In the genomic region with DNA sequence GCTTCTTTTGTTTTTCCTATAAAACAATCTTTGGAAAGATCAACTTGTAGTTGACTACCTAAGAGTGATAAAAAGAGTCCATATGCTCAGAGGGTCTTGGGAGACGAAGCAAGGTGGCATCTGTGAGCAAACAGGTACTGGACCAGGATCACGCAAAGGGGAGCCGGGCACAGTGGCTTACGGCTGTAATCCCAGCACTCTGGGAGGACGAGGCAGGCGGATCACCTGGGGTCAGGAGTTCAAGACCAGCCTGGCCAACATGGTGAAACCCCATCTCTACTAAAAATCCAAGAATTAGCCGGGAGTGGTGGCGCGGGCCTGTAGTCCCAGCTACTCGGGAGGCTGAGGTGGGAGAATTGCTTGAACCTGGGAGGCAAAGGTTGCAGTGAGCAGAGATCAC, we compare ENCODE assay signal across 9 cellular contexts. TPM values are rescaled to one million over a fixed set of nuclear protein-coding genes. Genes with fewer than 3 reads are reported as not detected.
A peak's percentile ranks its signal among the peaks of the same experiment; 100 is the strongest.
DNase-seq lines count a peak whose midpoint lies in the region; ATAC-seq, FAIRE-seq and TF ChIP-seq lines count a peak whose summit lies in the region.
"Not testable (repeated sequence)": the region's sequence is repeated elsewhere in the genome, so short reads cannot be mapped to it uniquely, and the experiment has no call there.
"Had no signal": no experiment of that assay in that cellular context is flagged by ENCODE, and none has a peak within 500 bp of the region (broad histone marks: within the 10 kb centered on the region; RNA-seq: fewer than 3 reads in every experiment).

No MANE protein-coding gene starts in this region.

- not testable (repeated sequence) for H3K27ac Mint-ChIP-seq in CD8-positive, alpha-beta T cell; activated CD4-positive, alpha-beta T cell treated with anti-CD3 and anti-CD28 coated beads, Interleukin-2, amount 10 ng/mL, durations not matched to agents 24 days and 14 days; neural crest cell (ENCODE audit: unreplicated experiment)

- not testable (repeated sequence) for TF ChIP-seq CTCF in CD8-positive, alpha-beta T cell (IDR thresholded peaks at IDR 0.05); breast epithelium (IDR thresholded peaks at IDR 0.05); esophagus squamous epithelium (IDR thresholded peaks at IDR 0.05); HepG2 (CRISPR knock-in tag; IDR thresholded peaks at IDR 0.05); neural crest cell (conservative IDR thresholded peaks at IDR 0.05); stomach (IDR thresholded peaks at IDR 0.05); uterus (IDR thresholded peaks at IDR 0.05)

- not testable (repeated sequence) for H3K79me2 ChIP-seq in HepG2 (ENCODE audit: insufficient read depth, low read length)

- FAIRE-seq in HepG2 (lab: Jason Lieb, UNC): not testable (repeated sequence)

- H3K4me1 Mint-ChIP-seq in CD8-positive, alpha-beta T cell (ENCODE audit: low read depth); activated CD4-positive, alpha-beta T cell treated with anti-CD3 and anti-CD28 coated beads, Interleukin-2, amount 10 ng/mL, durations not matched to agents 24 days and 14 days: not testable (repeated sequence)
- H3K4me1 Mint-ChIP-seq in neural crest cell: peaks cover 11% of the 10 kb centered on the region

- TF ChIP-seq POLR2A in breast epithelium (IDR thresholded peaks at IDR 0.05); esophagus squamous epithelium (IDR thresholded peaks at IDR 0.05); HepG2 (IDR thresholded peaks at IDR 0.05; ENCODE audit: insufficient read depth in 1 of 2, low read depth in 2 of 2, low read length in 2 of 2); stomach (IDR thresholded peaks at IDR 0.05); uterus (IDR thresholded peaks at IDR 0.05): not testable (repeated sequence)

- not testable (repeated sequence) for H4K20me1 ChIP-seq in HepG2 (ENCODE audit: insufficient read depth, low read length)

- not testable (repeated sequence) for H3K36me3 Mint-ChIP-seq in CD8-positive, alpha-beta T cell; activated CD4-positive, alpha-beta T cell treated with anti-CD3 and anti-CD28 coated beads, Interleukin-2, amount 10 ng/mL, durations not matched to agents 24 days and 14 days (ENCODE audit: low read depth); neural crest cell (ENCODE audit: low read depth)

- not testable (repeated sequence) for ATAC-seq in CD8-positive, alpha-beta T cell; HepG2

- peak overlapping the region; percentile 58 for H3K4me3 Mint-ChIP-seq in CD8-positive, alpha-beta T cell
- H3K4me3 Mint-ChIP-seq in activated CD4-positive, alpha-beta T cell treated with anti-CD3 and anti-CD28 coated beads, Interleukin-2, amount 10 ng/mL, durations not matched to agents 24 days and 14 days: peak overlapping the region; percentile 34
- H3K4me3 Mint-ChIP-seq in neural crest cell: peak overlapping the region; percentile 84

- not testable (repeated sequence) for H3K9me3 ChIP-seq in CD8-positive, alpha-beta T cell (ENCODE audit: low read length); breast epithelium; esophagus squamous epithelium; HepG2 (ENCODE audit: low read length); stomach; uterus

- TF ChIP-seq RAD21 in HepG2 (CRISPR knock-in tag; IDR thresholded peaks at IDR 0.05): not testable (repeated sequence)

- not testable (repeated sequence) for H3K4me3 ChIP-seq in CD8-positive, alpha-beta T cell (ENCODE audit: low read depth, low read length); HepG2 (replicated peaks in 1 of 3; ENCODE audit: insufficient read depth in 1 of 3, low read depth in 2 of 3, low read length in 3 of 3)
- H3K4me3 ChIP-seq in breast epithelium (peak overlapping the region; percentile 78 to 94 (median 78)), esophagus squamous epithelium (peak overlapping the region in 3 of 4 donors; percentile 45 to 77 (median 63)), stomach (peak overlapping the region in 3 of 4 donors; percentile 62 to 73 (median 64)), uterus (peak overlapping the region in 1 of 2 donors; percentile 76)

- peaks cover 11% of the 10 kb centered on the region for H3K4me1 ChIP-seq in CD8-positive, alpha-beta T cell (ENCODE audit: insufficient read depth, low read length)
- H3K4me1 ChIP-seq in breast epithelium, uterus: not testable (repeated sequence)
- H3K4me1 ChIP-seq in esophagus squamous epithelium: peaks cover 5 to 30% (median 12%) of the 10 kb centered on the region in 3 donors
- peaks cover 27% of the 10 kb centered on the region for H3K4me1 ChIP-seq in HepG2 (ENCODE audit: insufficient read depth, low read length)
- peaks cover 5 to 32% (median 29%) of the 10 kb centered on the region in 4 donors for H3K4me1 ChIP-seq in stomach

- in situ Hi-C loops in HepG2 (cut with HindIII; ENCODE audit: extremely low pct_ligation_motif_present, low pct_unique_long_range_greater_than_20kb): not testable (repeated sequence)

- intact Hi-C loops in CD8-positive, alpha-beta T cell (cut with DNase I, micrococcal nuclease); activated CD4-positive, alpha-beta T cell treated with anti-CD3 and anti-CD28 coated beads, Interleukin-2, amount 10 ng/mL, durations not matched to agents 24 days and 14 days (cut with micrococcal nuclease); breast epithelium (cut with DNase I; ENCODE audit: low total_unique reads); esophagus squamous epithelium (cut with DNase I); HepG2 (cut with micrococcal nuclease; ENCODE audit: unreplicated experiment); stomach (cut with DNase I; ENCODE audit: low total_unique reads); uterus (cut with DNase I; ENCODE audit: low total_unique reads): not testable (repeated sequence)

- not testable (repeated sequence) for TF ChIP-seq EP300 in HepG2 (IDR thresholded peaks at IDR 0.05; ENCODE audit: low read depth in 2 of 2, low read length in 2 of 2); HepG2 (CRISPR knock-in tag; IDR thresholded peaks at IDR 0.05; ENCODE audit: borderline replicate concordance); stomach (IDR thresholded peaks at IDR 0.05)

- peaks cover 37% of the 10 kb centered on the region for H3K27me3 Mint-ChIP-seq in CD8-positive, alpha-beta T cell (ENCODE audit: low read depth)
- peaks cover 58% of the 10 kb centered on the region for H3K27me3 Mint-ChIP-seq in activated CD4-positive, alpha-beta T cell treated with anti-CD3 and anti-CD28 coated beads, Interleukin-2, amount 10 ng/mL, durations not matched to agents 24 days and 14 days
- H3K27me3 Mint-ChIP-seq in neural crest cell (ENCODE audit: low read depth): peaks cover 73% of the 10 kb centered on the region

- H2AFZ ChIP-seq in HepG2 (ENCODE audit: low read length): not testable (repeated sequence)

- H3K4me2 ChIP-seq in HepG2 (ENCODE audit: low read depth, low read length): not testable (repeated sequence)

- CTCF ChIA-PET in CD8-positive, alpha-beta T cell (lab: Charles Lee): interaction anchor here (0.8 to 1.3 kb wide), 2 partner anchors 24 to 85 kb away, joined by 3 to 4 read pairs; partner anchors contain the start of genes EIF4E2 and TIGD1
- CTCF ChIA-PET in HepG2 (lab: Yijun Ruan, JAX; ENCODE audit: low intra/inter-chr PET ratio, low total read pairs): not testable (repeated sequence)

- BruUV-seq in HepG2 (replicated peaks; lab: Mats Ljungman, UMichigan): not testable (repeated sequence)

- POLR2A ChIA-PET in CD8-positive, alpha-beta T cell (lab: Charles Lee); HepG2 (lab: Yijun Ruan, JAX): not testable (repeated sequence)

- H3K36me3 ChIP-seq in CD8-positive, alpha-beta T cell (ENCODE audit: insufficient read depth, low read length); breast epithelium; esophagus squamous epithelium; HepG2 (replicated peaks in 1 of 2; ENCODE audit: control insufficient read depth in 1 of 2, insufficient read depth in 2 of 2, low read length in 2 of 2); stomach; uterus: not testable (repeated sequence)

- DNase-seq in CD8-positive, alpha-beta T cell; activated CD4-positive, alpha-beta T cell treated with anti-CD3 and anti-CD28 coated beads, Interleukin-2, amount 10 ng/mL, durations not matched to agents 24 days and 14 days; breast epithelium (ENCODE audit: low spot score in 2 of 2); esophagus squamous epithelium (lab: John Stamatoyannopoulos, UW); HepG2 (ENCODE audit: low spot score); neural crest cell (ENCODE audit: low read depth, low spot score); stomach; uterus: not testable (repeated sequence)

- H3K27ac ChIP-seq in CD8-positive, alpha-beta T cell (ENCODE audit: low read depth, low read length); HepG2 (ENCODE audit: extremely low read length, insufficient read depth, low read length); stomach: not testable (repeated sequence)
- H3K27ac ChIP-seq in breast epithelium: peak overlapping the region; percentile 83 to 93
- H3K27ac ChIP-seq in esophagus squamous epithelium: peak overlapping the region in 2 of 4 donors; percentile 61 to 85
- peak overlapping the region; percentile 87 to 93 for H3K27ac ChIP-seq in uterus

- not testable (repeated sequence) for H3K9ac ChIP-seq in HepG2 (ENCODE audit: insufficient read depth, low read depth, low read length)

- H3K9me3 Mint-ChIP-seq in CD8-positive, alpha-beta T cell; activated CD4-positive, alpha-beta T cell treated with anti-CD3 and anti-CD28 coated beads, Interleukin-2, amount 10 ng/mL, durations not matched to agents 24 days and 14 days; neural crest cell: not testable (repeated sequence)

- peaks cover 13% of the 10 kb centered on the region for H3K27me3 ChIP-seq in CD8-positive, alpha-beta T cell (ENCODE audit: insufficient read depth, low read length)
- not testable (repeated sequence) for H3K27me3 ChIP-seq in breast epithelium, uterus
- H3K27me3 ChIP-seq in esophagus squamous epithelium (peaks cover 0 to 79% (median 11%) of the 10 kb centered on the region in 4 donors), HepG2 (ENCODE audit: control insufficient read depth in 1 of 2, insufficient read depth in 2 of 2, low read length in 2 of 2) (peaks cover 15 to 43% of the 10 kb centered on the region in 2 experiments), stomach (peaks cover 0 to 55% (median 33%) of the 10 kb centered on the region in 3 donors)

- WGBS in esophagus squamous epithelium, 2 donors: 78 to 89% methylated on average over 6 to 10 of the region's 10 CpGs
- 84% methylated on average over 10 of the region's 10 CpGs for WGBS in HepG2 (ENCODE audit: low lambda C conversion rate)
- WGBS in stomach, 5 donors: 95 to 98% (median 97%) methylated on average over 10 of the region's 10 CpGs

RNA-seq across cellular contexts. Expression of gene EFHD1, which starts 2.0 kb away (rescaled TPM):
- 1 to 10 TPM in 1 of 2 experiments, under 1 TPM in 1; 0.92 to 1.1 TPM for total RNA-seq in CD8-positive, alpha-beta T cell
- total RNA-seq in activated CD4-positive, alpha-beta T cell treated with anti-CD3 and anti-CD28 coated beads, Interleukin-2, amount 10 ng/mL, durations not matched to agents 24 days and 14 days: 0.31 and 0.49 TPM in 2 replicates
- total RNA-seq in breast epithelium (10 to 100 TPM; 31.0 to 67.2 (median 52.8) TPM), esophagus squamous epithelium (10 to 100 TPM in 1 of 4 donors, 1 to 10 TPM in 2, under 1 TPM in 1; 0.30 to 10.1 (median 2.3) TPM), HepG2 (2016; rRNA removed; fragmentation: Illumina TruSeq; extraction: Trizol) (0.09 and 0.17 TPM in 2 replicates), neural crest cell (4.1 and 4.7 TPM in 2 replicates), stomach (10 to 100 TPM in 2 of 5 donors, 1 to 10 TPM in 2, not detected in 1; 2.8 to 49.1 (median 9.4) TPM), uterus (100 to 1,000 TPM in 1 of 4 donors, 10 to 100 TPM in 2, 1 to 10 TPM in 1; 8.5 to 102 (median 38.1) TPM)
- total RNA-seq in HepG2 (2016; cell fraction: cytosol; rRNA removed; fragmentation: Illumina TruSeq; extraction: Trizol; ENCODE audit: low read depth): not detected in 2 replicates
- total RNA-seq in HepG2 (2016; cell fraction: insoluble cytoplasmic fraction; rRNA removed; fragmentation: Illumina TruSeq; extraction: Trizol): 0.19 TPM in 1 of 2 replicates, not detected in the other
- total RNA-seq in HepG2 (2016; cell fraction: membrane; rRNA removed; fragmentation: Illumina TruSeq; extraction: Trizol): 0.14 and 0.19 TPM in 2 replicates
- total RNA-seq in HepG2 (2016; cell fraction: nucleus; rRNA removed; fragmentation: Illumina TruSeq; extraction: Trizol): 0.25 TPM in 1 of 2 replicates, not detected in the other
- polyA plus RNA-seq in HepG2 (2011; rRNA removed) (0.24 TPM in 1 of 2 replicates, not detected in the other), stomach (10 to 100 TPM in 1 of 3 donors, 1 to 10 TPM in 2; 6.4 to 12.7 (median 7.4) TPM)
- polyA plus RNA-seq in HepG2 (2011; cell fraction: cytosol; rRNA removed): 0.19 and 0.21 TPM in 2 replicates
- polyA plus RNA-seq in HepG2 (2011; cell fraction: nucleus; rRNA removed): 0.19 TPM in 1 of 2 replicates, not detected in the other
- 0.51 and 0.62 TPM in 2 replicates for polyA plus RNA-seq in HepG2 (2012)
- not detected in 2 replicates for polyA plus RNA-seq in HepG2 (2016; cell fraction: cytosol; fragmentation: Illumina TruSeq; extraction: Trizol; ENCODE audit: low read depth)
- 0.23 and 0.31 TPM in 2 replicates for polyA plus RNA-seq in HepG2 (2016; cell fraction: insoluble cytoplasmic fraction; fragmentation: Illumina TruSeq; extraction: Trizol; ENCODE audit: low read depth)
- 0.17 and 0.29 TPM in 2 replicates for polyA plus RNA-seq in HepG2 (2016; cell fraction: membrane; fragmentation: Illumina TruSeq; extraction: Trizol; ENCODE audit: low read depth)
- polyA plus RNA-seq in HepG2 (2016; cell fraction: nucleus; fragmentation: Illumina TruSeq; extraction: Trizol; ENCODE audit: insufficient read depth, low read depth): 0.20 TPM in 1 of 2 replicates, not detected in the other
- 0.16 and 0.32 TPM in 2 replicates for polyA minus RNA-seq in HepG2 (2011; rRNA and poly(A)+ RNA removed; ENCODE audit: low replicate concordance)
- polyA minus RNA-seq in HepG2 (2011; cell fraction: cytosol; rRNA and poly(A)+ RNA removed): not detected in 2 replicates
- polyA minus RNA-seq in HepG2 (2011; cell fraction: nucleus; rRNA and poly(A)+ RNA removed): not detected in 2 replicates
- total RNA-seq: GM12878 had no signal

Comparison
In these comparisons a context has a peak if more than half of its experiments do, and no peak if none do; other contexts are left out.
1. H3K4me3 Mint-ChIP-seq: peak in every context shown above with its lines; median percentile 84 in neural crest cell; 58 in CD8-positive, alpha-beta T cell; 34 in activated CD4-positive, alpha-beta T cell treated with anti-CD3 and anti-CD28 coated beads, Interleukin-2, amount 10 ng/mL, durations not matched to agents 24 days and 14 days.